7 cellular contexts compared by ENCODE assay signal in the genomic region with DNA sequence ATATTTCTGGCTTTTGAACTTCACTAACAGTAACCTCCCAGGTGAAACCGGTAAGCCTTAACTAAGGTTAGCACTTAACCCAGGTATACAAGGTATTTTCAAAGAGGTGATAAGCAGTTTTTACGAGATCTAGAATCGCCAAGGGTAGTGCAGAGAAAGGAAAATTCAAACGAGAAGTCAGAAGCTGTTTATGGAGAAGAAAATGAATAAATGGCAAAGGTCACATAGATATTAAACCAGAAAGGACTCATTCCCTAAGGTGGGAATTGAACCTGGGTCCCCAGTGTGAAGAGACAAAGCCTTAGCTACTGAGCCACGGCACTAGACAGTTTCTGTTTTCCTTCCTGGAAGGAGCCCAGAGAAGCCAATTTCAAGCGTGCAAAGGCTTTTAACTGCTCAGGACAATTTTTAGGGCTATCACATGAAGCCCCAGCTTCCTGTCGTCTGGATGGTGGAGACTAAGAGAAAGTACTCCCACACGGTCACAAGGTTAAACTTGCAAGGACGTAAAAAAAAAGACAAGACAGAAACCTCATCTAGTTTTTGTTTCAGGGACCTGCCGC. TPM values are rescaled to one million over a fixed set of nuclear protein-coding genes. Genes with fewer than 3 reads are reported as not detected.
DNase-seq lines count a peak whose midpoint lies in the region; ATAC-seq and TF ChIP-seq lines count a peak whose summit lies in the region.

No MANE protein-coding gene starts in this region.

- H3K9me3 ChIP-seq in left ventricle myocardium inferior (replicated peaks), result no peaks in the 10 kb centered on the region

- TF ChIP-seq CTCF in left ventricle myocardium inferior (IDR thresholded peaks at IDR 0.05; ENCODE audit: borderline replicate concordance), result no peak

- CTCF ChIA-PET in activated CD4-positive, alpha-beta memory T cell treated with anti-CD3 and anti-CD28 coated beads for 36 hours (lab: Charles Lee), result interaction anchor here (0.6 to 3.4 kb wide), 13 partner anchors 22 to 216 kb away, joined by 3 to 14 read pairs (median 4); a partner anchor contains a TSS

- no peaks in the 10 kb centered on the region for H3K27me3 ChIP-seq in left ventricle myocardium inferior (ENCODE audit: low read depth)

- peak overlapping the region; percentile 47 for H3K27ac ChIP-seq in left ventricle myocardium inferior (replicated peaks)

- ATAC-seq in GM19452 (IDR thresholded peaks at IDR 0.05; ENCODE audit: unreplicated experiment), result no peak
- no peak for ATAC-seq in HG03432 (IDR thresholded peaks at IDR 0.05; ENCODE audit: unreplicated experiment)

- H3K27me3 Mint-ChIP-seq in activated CD4-positive, alpha-beta memory T cell treated with anti-CD3 and anti-CD28 coated beads for 36 hours, result no peaks in the 10 kb centered on the region

- no peaks in the 10 kb centered on the region for H3K36me3 ChIP-seq in left ventricle myocardium inferior

- H3K27ac Mint-ChIP-seq in activated CD4-positive, alpha-beta memory T cell treated with anti-CD3 and anti-CD28 coated beads for 36 hours, result peak overlapping the region; percentile 81

- H3K9me3 Mint-ChIP-seq in activated CD4-positive, alpha-beta memory T cell treated with anti-CD3 and anti-CD28 coated beads for 36 hours, result peaks cover 5% of the 10 kb centered on the region

- peaks cover 52% of the 10 kb centered on the region for H3K4me1 Mint-ChIP-seq in activated CD4-positive, alpha-beta memory T cell treated with anti-CD3 and anti-CD28 coated beads for 36 hours (ENCODE audit: low read depth)

- peak; percentile 51 for DNase-seq in KG1 (lab: John Stamatoyannopoulos, UW)
- peak; percentile 67 for DNase-seq in activated CD4-positive, alpha-beta memory T cell treated with anti-CD3 and anti-CD28 coated beads for 36 hours
- no peak for DNase-seq in left ventricle myocardium inferior
- peak in 4 of 6 experiments; percentile 16 to 56 (median 44) for DNase-seq in stimulated activated naive CD4-positive, alpha-beta T cell (lab: John Stamatoyannopoulos, UW)
- no peak for DNase-seq in NCI-H2171 treated with DMSO at 0.1 percent for 48 hours (lab: John Stamatoyannopoulos, UW)

- peak overlapping the region; percentile 57 for H3K4me3 Mint-ChIP-seq in activated CD4-positive, alpha-beta memory T cell treated with anti-CD3 and anti-CD28 coated beads for 36 hours

- H3K4me3 ChIP-seq in left ventricle myocardium inferior, result no peak overlapping the region

- intact Hi-C loops in activated CD4-positive, alpha-beta memory T cell treated with anti-CD3 and anti-CD28 coated beads for 36 hours (cut with micrococcal nuclease), result loop anchor here (10.0 kb wide), 1 partner anchor 339 kb away; no protein-coding TSS in a partner anchor
- intact Hi-C loops in left ventricle myocardium inferior (cut with micrococcal nuclease), result no loop called here

- H3K36me3 Mint-ChIP-seq in activated CD4-positive, alpha-beta memory T cell treated with anti-CD3 and anti-CD28 coated beads for 36 hours, result peaks cover 11% of the 10 kb centered on the region

- POLR2A ChIA-PET in activated CD4-positive, alpha-beta memory T cell treated with anti-CD3 and anti-CD28 coated beads for 36 hours (lab: Charles Lee), result interaction anchor here (0.7 to 1.8 kb wide), 5 partner anchors 36 to 72 kb away, joined by 3 to 6 read pairs (median 4); a partner anchor contains a TSS

- H3K4me1 ChIP-seq in left ventricle myocardium inferior, result peaks cover 55% of the 10 kb centered on the region

RNA-seq across cellular contexts. Expression of a gene that starts 5.7 kb away (rescaled TPM):
- total RNA-seq in activated CD4-positive, alpha-beta memory T cell treated with anti-CD3 and anti-CD28 coated beads for 36 hours, result 10 to 100 TPM; 11.1 to 13.0 TPM
- 1.3 TPM for total RNA-seq in left ventricle myocardium inferior

RNA-seq across cellular contexts. Expression of a gene that starts 18.6 kb away (rescaled TPM):
- 1 to 10 TPM; 8.5 to 9.3 TPM for total RNA-seq in activated CD4-positive, alpha-beta memory T cell treated with anti-CD3 and anti-CD28 coated beads for 36 hours
- not detected for total RNA-seq in left ventricle myocardium inferior

RNA-seq across cellular contexts. Expression of a gene that starts 44.0 kb away (rescaled TPM):
- 100 to 1,000 TPM; 306 to 310 TPM for total RNA-seq in activated CD4-positive, alpha-beta memory T cell treated with anti-CD3 and anti-CD28 coated beads for 36 hours
- 0.99 TPM for total RNA-seq in left ventricle myocardium inferior

RNA-seq across cellular contexts. Expression of a gene that starts 50.4 kb away (rescaled TPM):
- 100 to 1,000 TPM; 714 to 727 TPM for total RNA-seq in activated CD4-positive, alpha-beta memory T cell treated with anti-CD3 and anti-CD28 coated beads for 36 hours
- total RNA-seq in left ventricle myocardium inferior, result 1.8 TPM

Comparison
In these comparisons a context has a peak if more than half of its experiments do, and no peak if none do; other contexts are left out.
1. DNase-seq: peak in KG1 (single experiment), activated CD4-positive, alpha-beta memory T cell treated with anti-CD3 and anti-CD28 coated beads for 36 hours (single experiment) and stimulated activated naive CD4-positive, alpha-beta T cell (4 of 6); none in left ventricle myocardium inferior (single experiment) and NCI-H2171 treated with DMSO at 0.1 percent for 48 hours (single experiment).
2. RNA of a gene that starts 44.0 kb away (total RNA-seq): 306 to 310 TPM in activated CD4-positive, alpha-beta memory T cell treated with anti-CD3 and anti-CD28 coated beads for 36 hours; 0.99 TPM in left ventricle myocardium inferior (single experiment); every median in the first group is over 100 times any median in the second.